14 cellular contexts compared by ENCODE assay signal in genomic region chr12:102107970-102108369, GRCh38.
"Had no signal": no experiment of that assay in that cellular context is flagged by ENCODE, and none has a peak within 500 bp of the region (broad histone marks: within the 10 kb centered on the region; RNA-seq: fewer than 3 reads in every experiment).

No MANE protein-coding gene starts in this region.

- H3K27ac Mint-ChIP-seq: activated B cell treated with CpG ODN at 0.5 μM for 24 hours; activated naive CD8-positive, alpha-beta T cell; progenitor cell of endocrine pancreas had no signal

- H3K27me3 Mint-ChIP-seq: activated B cell treated with CpG ODN at 0.5 μM for 24 hours; activated naive CD8-positive, alpha-beta T cell; progenitor cell of endocrine pancreas had no signal

- H3K9me3 ChIP-seq: gastrocnemius medialis, left ventricle myocardium inferior had no signal

- H3K27me3 ChIP-seq: cardiac muscle cell, gastrocnemius medialis had no signal

- ATAC-seq: gastrocnemius medialis had no signal

- DNase-seq: activated B cell treated with CpG ODN at 0.5 μM for 24 hours; activated CD4-positive, alpha-beta T cell treated with anti-CD3 and anti-CD28 coated beads for 4 hours; dermis blood vessel endothelial cell; effector memory CD4-positive, alpha-beta T cell; gastrocnemius medialis; left ventricle myocardium inferior; occipital lobe; stimulated activated CD4-positive, alpha-beta T cell treated with anti-CD3 and anti-CD28 coated beads, Interleukin-12 subunit alpha, Interleukin-12 subunit beta, amount 100 ng/mL, for 4 hours; stimulated activated CD4-positive, alpha-beta T cell treated with anti-CD3 and anti-CD28 coated beads, Interleukin-1b, Interleukin-23, amount 100 ng/mL, for 48 hours; stimulated activated CD8-positive, alpha-beta memory T cell treated with anti-CD3 and anti-CD28 coated beads, Interleukin-4, amount 100 ng/mL, for 48 hours; stimulated activated naive CD4-positive, alpha-beta T cell had no signal

- H3K4me3 Mint-ChIP-seq: activated B cell treated with CpG ODN at 0.5 μM for 24 hours; activated naive CD8-positive, alpha-beta T cell had no signal

- H3K4me1 ChIP-seq: gastrocnemius medialis, left ventricle myocardium inferior had no signal

- H3K27ac ChIP-seq: cardiac muscle cell, gastrocnemius medialis, left ventricle myocardium inferior had no signal

- H3K4me3 ChIP-seq: cardiac muscle cell, gastrocnemius medialis, left ventricle myocardium inferior had no signal
